ENCODE assay signal across 21 cellular contexts in genomic region chr18:12531747-12532146, GRCh38.
DNase-seq lines count a peak whose midpoint lies in the region; ATAC-seq, FAIRE-seq and TF ChIP-seq lines count a peak whose summit lies in the region.
"Had no signal": no experiment of that assay in that cellular context is flagged by ENCODE, and none has a peak within 500 bp of the region (broad histone marks: within the 10 kb centered on the region; RNA-seq: fewer than 3 reads in every experiment).

No MANE protein-coding gene starts in this region.

- H2BK5ac ChIP-seq in H1 (ENCODE audit: low read depth, low read length): no peak overlapping the region

- H3K79me1 ChIP-seq in H1 (ENCODE audit: low read depth, low read length): no peaks in the 10 kb centered on the region

- no peak for ATAC-seq in left cardiac atrium
- no peak for ATAC-seq in HG03469 (IDR thresholded peaks at IDR 0.05; ENCODE audit: unreplicated experiment)
- ATAC-seq in HG02588 (IDR thresholded peaks at IDR 0.05; ENCODE audit: unreplicated experiment): no peak
- ATAC-seq: gastroesophageal sphincter, natural killer cell had no signal

- no peak overlapping the region for H3K23ac ChIP-seq in H1 (ENCODE audit: insufficient read length)

- H3K9me3 ChIP-seq in cardiac muscle cell (ENCODE audit: low read depth) (no peaks in the 10 kb centered on the region), H1 (ENCODE audit: insufficient read depth in 2 of 2, low read depth in 1 of 2, low read length in 1 of 2) (no peaks in the 10 kb centered on the region)
- H3K9me3 ChIP-seq: gastroesophageal sphincter, MG63, prostate gland had no signal

- H3K27me3 ChIP-seq in cardiac muscle cell: no peaks in the 10 kb centered on the region
- H3K27me3 ChIP-seq in H1 (replicated peaks in 1 of 4; ENCODE audit: control insufficient read depth in 3 of 4, extremely low read depth in 1 of 4, insufficient read depth in 3 of 4, low read length in 3 of 4): no peaks in the 10 kb centered on the region
- H3K27me3 ChIP-seq: gastroesophageal sphincter, MG63 had no signal

- H3K79me2 ChIP-seq in H1 (ENCODE audit: control insufficient read depth in 1 of 2, insufficient read depth in 2 of 2, low read length in 2 of 2): no peaks in the 10 kb centered on the region

- CTCF ChIA-PET in H1 (lab: Charles Lee; ENCODE audit: partially characterized antibody): interaction anchor here (0.6 to 2.5 kb wide), 6 partner anchors 8 to 139 kb away, joined by 3 to 11 read pairs (median 3); no protein-coding TSS in a partner anchor

- no peak for TF ChIP-seq EP300 in H1 (IDR thresholded peaks at IDR 0.05; ENCODE audit: borderline replicate concordance in 1 of 2, low read depth in 2 of 2, low read length in 2 of 2)

- no peak overlapping the region for H4K91ac ChIP-seq in H1 (replicated peaks; ENCODE audit: insufficient read length, low read length)

- TF ChIP-seq CTCF in cardiac muscle cell (IDR thresholded peaks at IDR 0.05; ENCODE audit: low read depth, low read length) (peak; percentile 2), H1 (IDR thresholded peaks at IDR 0.05; ENCODE audit: control extremely low read depth in 1 of 3, insufficient read depth in 1 of 3, low read depth in 1 of 3, low read length in 3 of 3) (peak in 2 of 3 experiments; percentile 19 to 26; a peak in 2 of 4 replicates)

- intact Hi-C loops in left cardiac atrium (cut with DNase I): no loop called here

- no peak overlapping the region for H3K18ac ChIP-seq in H1 (ENCODE audit: extremely low read depth, low read length)

- 95% methylated on average over 1 of the region's 1 CpG; no CpG with 5 or more reads in 1 of the 2 experiments for WGBS in H1 (ENCODE audit: extremely low coverage in 1 of 2, insufficient coverage in 1 of 2, insufficient read length in 1 of 2, insufficient replicate concordance in 2 of 2, low coverage in 1 of 2, low lambda C conversion rate in 2 of 2, missing lambda C conversion rate in 1 of 2), 2 experiments

- no peak for DNase-seq in cardiac muscle cell (ENCODE audit: low read depth in 1 of 2, low spot score in 1 of 2)
- DNase-seq in left cardiac atrium: no peak
- peak; percentile 73 for DNase-seq in NCI-H524 treated with DMSO at 0.1 percent for 48 hours (lab: John Stamatoyannopoulos, UW)
- no peak for DNase-seq in H1 (ENCODE audit: low read depth in 1 of 2, low spot score in 2 of 2)
- DNase-seq in NK-92 treated with Interleukin-12 subunit alpha and Interleukin-12 subunit beta, amount 100 ng/mL, for 24 hours (lab: John Stamatoyannopoulos, UW): no peak
- no peak for DNase-seq in CD1c-positive myeloid dendritic cell (ENCODE audit: extremely low spot score)
- DNase-seq: activated CD4-positive, alpha-beta T cell treated with anti-CD3 and anti-CD28 coated beads for 4 hours; DMS153; effector CD8-positive, alpha-beta T cell; MG63; natural killer cell; NCI-H1930; stimulated activated CD4-positive, alpha-beta T cell treated with anti-CD3 and anti-CD28 coated beads, Interleukin-12 subunit alpha, Interleukin-12 subunit beta, amount 100 ng/mL, for 4 hours; stimulated activated naive CD4-positive, alpha-beta T cell; T-helper 9 cell had no signal

- no peak for FAIRE-seq in H1 (lab: Jason Lieb, UNC)
- FAIRE-seq: bronchial epithelial cell had no signal

- POLR2A ChIA-PET in H1 (lab: Charles Lee; ENCODE audit: partially characterized antibody): no interaction called here

- no peak overlapping the region for H3K27ac ChIP-seq in cardiac muscle cell
- no peak overlapping the region for H3K27ac ChIP-seq in H1 (ENCODE audit: low read depth, low read length)
- H3K27ac ChIP-seq: gastroesophageal sphincter, prostate gland had no signal

- H2BK20ac ChIP-seq in H1 (ENCODE audit: low read length): no peak overlapping the region

- no peaks in the 10 kb centered on the region for H4K20me1 ChIP-seq in H1 (replicated peaks in 1 of 2; ENCODE audit: control insufficient read depth in 1 of 2, insufficient read depth in 2 of 2, low read length in 2 of 2)

- no peak overlapping the region for H3K4ac ChIP-seq in H1 (replicated peaks; ENCODE audit: insufficient read length, low read depth, low read length)

- no peak for TF ChIP-seq POLR2A in H1 (IDR thresholded peaks at IDR 0.05; ENCODE audit: control extremely low read depth in 1 of 2, low read depth in 2 of 2, low read length in 2 of 2)

- no peak overlapping the region for H2AFZ ChIP-seq in H1 (ENCODE audit: low read length)

- TF ChIP-seq RAD21 in H1 (IDR thresholded peaks at IDR 0.05 in 1 of 2, conservative IDR thresholded peaks at IDR 0.05 in 1 of 2; ENCODE audit: low read depth in 2 of 2, low read length in 2 of 2): peak; percentile 12 to 37; a peak in 2 of 4 replicates

- H4K5ac ChIP-seq in H1 (ENCODE audit: insufficient read length, low read depth, low read length): no peak overlapping the region

- no peak overlapping the region for H2BK120ac ChIP-seq in H1 (replicated peaks; ENCODE audit: low read depth, low read length)

- no peaks in the 10 kb centered on the region; the same call in 1 of the 2 replicates for H3K23me2 ChIP-seq in H1 (ENCODE audit: low read depth, low read length)

- H2BK15ac ChIP-seq in H1 (ENCODE audit: low read length): no peak overlapping the region

- H3K4me2 ChIP-seq in H1 (ENCODE audit: insufficient read depth in 1 of 2, low read depth in 2 of 2, low read length in 2 of 2): no peak overlapping the region

- no peak overlapping the region for H3K14ac ChIP-seq in H1 (ENCODE audit: insufficient read length)

- H3K36me3 ChIP-seq in cardiac muscle cell (no peaks in the 10 kb centered on the region), H1 (ENCODE audit: control insufficient read depth in 2 of 4, insufficient read depth in 4 of 4, low read length in 3 of 4) (no peaks in the 10 kb centered on the region)
- H3K36me3 ChIP-seq: gastroesophageal sphincter, prostate gland had no signal

- no peak overlapping the region for H3K4me3 ChIP-seq in cardiac muscle cell
- no peak overlapping the region for H3K4me3 ChIP-seq in H1 (ENCODE audit: extremely low read depth in 1 of 4, insufficient read depth in 2 of 4, low read depth in 3 of 4, low read length in 4 of 4)
- H3K4me3 ChIP-seq: gastroesophageal sphincter, lung, MG63, prostate gland had no signal

- no peak overlapping the region for H4K8ac ChIP-seq in H1 (ENCODE audit: extremely low read depth, insufficient read depth, low read length)

- H2AK5ac ChIP-seq in H1 (ENCODE audit: low read depth, low read length): no peak overlapping the region

- H3K56ac ChIP-seq in H1 (replicated peaks; ENCODE audit: insufficient read length, low read depth, low read length): no peak overlapping the region

- no peak overlapping the region for H3K9ac ChIP-seq in H1 (replicated peaks in 1 of 4; ENCODE audit: extremely low read depth in 1 of 4, low read depth in 3 of 4, low read length in 3 of 4)

- H2BK12ac ChIP-seq in H1 (ENCODE audit: low read depth, low read length): no peak overlapping the region

- H3K4me1 ChIP-seq in cardiac muscle cell (ENCODE audit: low read depth) (peaks cover 9% of the 10 kb centered on the region), H1 (replicated peaks in 1 of 4; ENCODE audit: control insufficient read depth in 3 of 4, insufficient read depth in 4 of 4, low read length in 3 of 4) (no peaks in the 10 kb centered on the region)
- H3K4me1 ChIP-seq: prostate gland had no signal

TF ChIP-seq in H1, 55 proteins besides CTCF, POLR2A, EP300 and RAD21 (continues in another document):
- TF ChIP-seq SIN3A (conservative IDR thresholded peaks at IDR 0.05 in 1 of 2, IDR thresholded peaks at IDR 0.05 in 1 of 2; ENCODE audit: low read depth in 1 of 2, low read length in 2 of 2): no peak
- no peak for TF ChIP-seq BCL11A (IDR thresholded peaks at IDR 0.05; ENCODE audit: low read depth in 2 of 2, low read length in 2 of 2)
- no peak for TF ChIP-seq SP2 (IDR thresholded peaks at IDR 0.05; ENCODE audit: low read length)
- no peak for TF ChIP-seq SIX5 (IDR thresholded peaks at IDR 0.05; ENCODE audit: low read depth, low read length)
- TF ChIP-seq EZH2 (IDR thresholded peaks at IDR 0.05; ENCODE audit: low read depth, low read length, severe bottlenecking): no peak
- TF ChIP-seq POLR2AphosphoS5 (IDR thresholded peaks at IDR 0.05; ENCODE audit: low read depth, low read length): no peak
- TF ChIP-seq NRF1 (IDR thresholded peaks at IDR 0.05; ENCODE audit: low read depth, low read length): no peak
- TF ChIP-seq MAFK (IDR thresholded peaks at IDR 0.05; ENCODE audit: low read depth, low read length): no peak
- no peak for TF ChIP-seq TCF12 (IDR thresholded peaks at IDR 0.05; ENCODE audit: low read depth, low read length)
- no peak for TF ChIP-seq MAX (IDR thresholded peaks at IDR 0.05)
- TF ChIP-seq ZNF274 (IDR thresholded peaks at IDR 0.05; ENCODE audit: borderline replicate concordance, extremely low read depth, low read length): no peak
- TF ChIP-seq RNF2 (IDR thresholded peaks at IDR 0.05; ENCODE audit: borderline replicate concordance, low read depth, low read length, missing control alignments, poor library complexity, severe bottlenecking): no peak
- no peak for TF ChIP-seq GABPA (IDR thresholded peaks at IDR 0.05; ENCODE audit: borderline replicate concordance, insufficient read depth, low read length)
